10 cellular contexts compared by ENCODE assay signal in the genomic region with DNA sequence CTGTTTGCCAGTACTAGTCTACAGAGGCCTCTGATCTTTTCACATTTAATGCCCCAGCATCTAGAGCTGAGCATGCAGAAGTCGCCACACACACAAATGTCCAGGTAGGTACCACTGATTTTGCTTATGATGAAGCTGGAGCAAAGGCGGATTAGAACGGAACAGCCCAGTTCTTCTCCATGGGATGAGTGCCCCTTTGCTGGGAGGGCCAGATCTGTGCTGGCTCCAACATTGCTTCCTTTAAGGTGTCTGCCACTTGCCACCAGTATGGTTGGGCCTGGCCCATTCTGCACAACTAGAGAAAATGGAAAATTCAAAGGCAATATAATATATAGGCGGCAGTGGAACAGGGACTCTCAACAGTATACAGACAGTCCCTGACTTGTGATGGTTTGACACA. TPM values are rescaled to one million over a fixed set of nuclear protein-coding genes. Genes with fewer than 3 reads are reported as not detected.
DNase-seq lines count a peak whose midpoint lies in the region; ATAC-seq, FAIRE-seq and TF ChIP-seq lines count a peak whose summit lies in the region.
"Had no signal": no experiment of that assay in that cellular context is flagged by ENCODE, and none has a peak within 500 bp of the region (broad histone marks: within the 10 kb centered on the region; RNA-seq: fewer than 3 reads in every experiment).

No MANE protein-coding gene starts in this region.

- no peak overlapping the region for H2BK12ac ChIP-seq in H1 (ENCODE audit: low read depth, low read length)

- H3K18ac ChIP-seq in H1 (ENCODE audit: extremely low read depth, low read length), result no peak overlapping the region

- H2BK120ac ChIP-seq in H1 (replicated peaks; ENCODE audit: low read depth, low read length), result no peak overlapping the region

- H3K79me1 ChIP-seq in H1 (ENCODE audit: low read depth, low read length), result peaks cover 3% of the 10 kb centered on the region

- no peak overlapping the region for H4K91ac ChIP-seq in H1 (replicated peaks; ENCODE audit: insufficient read length, low read length)

- peaks cover 18% of the 10 kb centered on the region for H3K23me2 ChIP-seq in H1 (ENCODE audit: low read depth, low read length)

- H3K56ac ChIP-seq in H1 (replicated peaks; ENCODE audit: insufficient read length, low read depth, low read length), result no peak overlapping the region

- H3K79me2 ChIP-seq in Karpas-422 (ENCODE audit: low read length) (peaks cover 12% of the 10 kb centered on the region), H1 (ENCODE audit: control insufficient read depth in 1 of 2, insufficient read depth in 2 of 2, low read length in 2 of 2) (peaks cover 0 to 10% of the 10 kb centered on the region in 2 experiments; a peak in 2 of 4 replicates)

- H3K14ac ChIP-seq in H1 (ENCODE audit: insufficient read length), result no peak overlapping the region

- no peaks in the 10 kb centered on the region for H3K9me3 Mint-ChIP-seq in CD8-positive, alpha-beta T cell

- peak overlapping the region; percentile 74 for H3K9ac ChIP-seq in Karpas-422 (ENCODE audit: low read length)
- H3K9ac ChIP-seq in H1 (replicated peaks in 1 of 4; ENCODE audit: extremely low read depth in 1 of 4, low read depth in 3 of 4, low read length in 3 of 4), result peak overlapping the region in 1 of 4 experiments; percentile 7; a peak in 1 of 7 replicates
- no peak overlapping the region for H3K9ac ChIP-seq in rectal smooth muscle tissue (ENCODE audit: low read length)

- H4K8ac ChIP-seq in H1 (ENCODE audit: extremely low read depth, insufficient read depth, low read length), result no peak overlapping the region

- H3K27ac ChIP-seq in CD8-positive, alpha-beta T cell (ENCODE audit: low read depth, low read length), result no peak overlapping the region
- H3K27ac ChIP-seq in Karpas-422 (ENCODE audit: low read length) (no peak overlapping the region), H1 (ENCODE audit: low read depth, low read length) (no peak overlapping the region), rectal smooth muscle tissue (ENCODE audit: low read depth, low read length) (peak overlapping the region; percentile 100)

- no peak overlapping the region for H3K23ac ChIP-seq in H1 (ENCODE audit: insufficient read length)

- H3K27me3 ChIP-seq in CD8-positive, alpha-beta T cell (ENCODE audit: insufficient read depth, low read length), result no peaks in the 10 kb centered on the region
- H3K27me3 ChIP-seq in Karpas-422 (ENCODE audit: low read length) (no peaks in the 10 kb centered on the region), H1 (replicated peaks in 1 of 4; ENCODE audit: control insufficient read depth in 3 of 4, extremely low read depth in 1 of 4, insufficient read depth in 3 of 4, low read length in 3 of 4) (peaks cover 0 to 2% (median 0%) of the 10 kb centered on the region in 4 experiments; a peak in 2 of 7 replicates), rectal smooth muscle tissue (ENCODE audit: control insufficient read depth, insufficient read depth, low read length) (no peaks in the 10 kb centered on the region), MG63 (no peaks in the 10 kb centered on the region)

- no peak for DNase-seq in CD8-positive, alpha-beta T cell
- DNase-seq in Karpas-422 (no peak), H1 (ENCODE audit: low read depth in 1 of 2, low spot score in 2 of 2) (no peak), MG63 (no peak), cerebellar nuclear complex (lab: John Stamatoyannopoulos, UW) (no peak), HT-29 (ENCODE audit: low spot score) (no peak)
- DNase-seq: DMS79 treated with DMSO at 0.1 percent for 48 hours, NCI-H510A treated with DMSO at 0.1 percent for 48 hours had no signal

- TF ChIP-seq POLR2A in H1 (IDR thresholded peaks at IDR 0.05; ENCODE audit: control extremely low read depth in 1 of 2, low read depth in 2 of 2, low read length in 2 of 2), result no peak

- H3K4me2 ChIP-seq in Karpas-422 (ENCODE audit: low read depth, low read length, poor library complexity, severe bottlenecking), result peak overlapping the region; percentile 77
- peak overlapping the region in 1 of 2 experiments; percentile 94; a peak in 2 of 4 replicates for H3K4me2 ChIP-seq in H1 (ENCODE audit: insufficient read depth in 1 of 2, low read depth in 2 of 2, low read length in 2 of 2)

- H3K4me3 Mint-ChIP-seq in CD8-positive, alpha-beta T cell, result peak overlapping the region; percentile 83

- intact Hi-C loops in CD8-positive, alpha-beta T cell (cut with DNase I, micrococcal nuclease), result loop anchor here in 1 of 2 experiments (5.0 kb wide), 3 partner anchors 189 to 371 kb away; a partner anchor contains a TSS

- H3K27ac Mint-ChIP-seq in CD8-positive, alpha-beta T cell, result no peak overlapping the region

- H3K36me3 Mint-ChIP-seq in CD8-positive, alpha-beta T cell, result peaks cover 20% of the 10 kb centered on the region

- no peaks in the 10 kb centered on the region for H3K9me3 ChIP-seq in CD8-positive, alpha-beta T cell (ENCODE audit: low read length)
- H3K9me3 ChIP-seq in Karpas-422 (ENCODE audit: low read length) (no peaks in the 10 kb centered on the region), H1 (ENCODE audit: insufficient read depth in 2 of 2, low read depth in 1 of 2, low read length in 1 of 2) (no peaks in the 10 kb centered on the region), MG63 (no peaks in the 10 kb centered on the region)

- no peaks in the 10 kb centered on the region for H3K27me3 Mint-ChIP-seq in CD8-positive, alpha-beta T cell (ENCODE audit: low read depth)

- H2AFZ ChIP-seq in Karpas-422 (ENCODE audit: low read length), result no peak overlapping the region
- H2AFZ ChIP-seq in H1 (ENCODE audit: low read length), result no peak overlapping the region

- CTCF ChIA-PET in CD8-positive, alpha-beta T cell (lab: Charles Lee), result interaction anchor here (0.5 to 4.8 kb wide), 4 partner anchors 12 to 20 kb away, joined by 3 to 35 read pairs (median 11); no protein-coding TSS in a partner anchor
- CTCF ChIA-PET in H1 (lab: Charles Lee; ENCODE audit: partially characterized antibody), result interaction anchor here (1.2 to 8.8 kb wide), 7 partner anchors 9 to 50 kb away, joined by 3 to 80 read pairs (median 9); no protein-coding TSS in a partner anchor

- TF ChIP-seq EP300 in H1 (IDR thresholded peaks at IDR 0.05; ENCODE audit: borderline replicate concordance in 1 of 2, low read depth in 2 of 2, low read length in 2 of 2), result no peak

- H2BK15ac ChIP-seq in H1 (ENCODE audit: low read length), result no peak overlapping the region

- no peak overlapping the region for H2BK5ac ChIP-seq in H1 (ENCODE audit: low read depth, low read length)

- H3K36me3 ChIP-seq in CD8-positive, alpha-beta T cell (ENCODE audit: insufficient read depth, low read length), result no peaks in the 10 kb centered on the region
- H3K36me3 ChIP-seq in Karpas-422 (ENCODE audit: insufficient read depth, low read length) (no peaks in the 10 kb centered on the region), H1 (ENCODE audit: control insufficient read depth in 2 of 4, insufficient read depth in 4 of 4, low read length in 3 of 4) (no peaks in the 10 kb centered on the region), rectal smooth muscle tissue (ENCODE audit: control insufficient read depth, insufficient read depth, low read length) (no peaks in the 10 kb centered on the region), MG63 (no peaks in the 10 kb centered on the region)

- H3K4me3 ChIP-seq in CD8-positive, alpha-beta T cell (ENCODE audit: low read depth, low read length), result no peak overlapping the region
- H3K4me3 ChIP-seq in Karpas-422 (ENCODE audit: low read length) (peak overlapping the region; percentile 68; the same call in 1 of the 2 replicates), H1 (ENCODE audit: extremely low read depth in 1 of 4, insufficient read depth in 2 of 4, low read depth in 3 of 4, low read length in 4 of 4) (peak overlapping the region in 3 of 4 experiments; percentile 68 to 96 (median 72); a peak in 3 of 8 replicates), rectal smooth muscle tissue (ENCODE audit: low read length) (no peak overlapping the region), MG63 (no peak overlapping the region)

- no peak for FAIRE-seq in H1 (lab: Jason Lieb, UNC)

- H2BK20ac ChIP-seq in H1 (ENCODE audit: low read length), result no peak overlapping the region

- peaks cover 20% of the 10 kb centered on the region for H3K4me1 ChIP-seq in CD8-positive, alpha-beta T cell (ENCODE audit: insufficient read depth, low read length)
- peaks cover 30% of the 10 kb centered on the region for H3K4me1 ChIP-seq in Karpas-422 (ENCODE audit: low read length)
- peaks cover 0 to 10% (median 5%) of the 10 kb centered on the region in 4 experiments; a peak in 6 of 7 replicates for H3K4me1 ChIP-seq in H1 (replicated peaks in 1 of 4; ENCODE audit: control insufficient read depth in 3 of 4, insufficient read depth in 4 of 4, low read length in 3 of 4)
- peaks cover 35% of the 10 kb centered on the region for H3K4me1 ChIP-seq in rectal smooth muscle tissue (ENCODE audit: control insufficient read depth, insufficient read depth, low read length)

- no peak for ATAC-seq in CD8-positive, alpha-beta T cell
- no peak for ATAC-seq in HG02973 (IDR thresholded peaks at IDR 0.05; ENCODE audit: unreplicated experiment)

- POLR2A ChIA-PET in CD8-positive, alpha-beta T cell (lab: Charles Lee), result interaction anchor here (4.6 kb wide), 1 partner anchor 11 kb away, joined by 67 read pairs; no protein-coding TSS in a partner anchor
- POLR2A ChIA-PET in H1 (lab: Charles Lee; ENCODE audit: partially characterized antibody), result interaction anchor here (1.9 to 8.8 kb wide), 2 partner anchors 13 to 17 kb away, joined by 7 to 193 read pairs; no protein-coding TSS in a partner anchor

- 89% methylated on average over 4 of the region's 4 CpGs; no CpG with 5 or more reads in 1 of the 2 experiments for WGBS in H1 (ENCODE audit: extremely low coverage in 1 of 2, insufficient coverage in 1 of 2, insufficient read length in 1 of 2, insufficient replicate concordance in 2 of 2, low coverage in 1 of 2, low lambda C conversion rate in 2 of 2, missing lambda C conversion rate in 1 of 2), 2 experiments

- no peak overlapping the region for H4K5ac ChIP-seq in H1 (ENCODE audit: insufficient read length, low read depth, low read length)

- peaks cover 8% of the 10 kb centered on the region for H4K20me1 ChIP-seq in Karpas-422 (ENCODE audit: insufficient read depth, low read depth, low read length)
- peaks cover 0 to 5% of the 10 kb centered on the region in 2 experiments for H4K20me1 ChIP-seq in H1 (replicated peaks in 1 of 2; ENCODE audit: control insufficient read depth in 1 of 2, insufficient read depth in 2 of 2, low read length in 2 of 2)

- no peak overlapping the region for H3K4ac ChIP-seq in H1 (replicated peaks; ENCODE audit: insufficient read length, low read depth, low read length)

- no peak for TF ChIP-seq RAD21 in H1 (IDR thresholded peaks at IDR 0.05 in 1 of 2, conservative IDR thresholded peaks at IDR 0.05 in 1 of 2; ENCODE audit: low read depth in 2 of 2, low read length in 2 of 2)

- no peak for TF ChIP-seq CTCF in CD8-positive, alpha-beta T cell (IDR thresholded peaks at IDR 0.05)
- no peak for TF ChIP-seq CTCF in H1 (IDR thresholded peaks at IDR 0.05; ENCODE audit: control extremely low read depth in 1 of 3, insufficient read depth in 1 of 3, low read depth in 1 of 3, low read length in 3 of 3)

- H3K9me2 ChIP-seq in Karpas-422 (replicated peaks; ENCODE audit: insufficient read depth, low read length), result no peaks in the 10 kb centered on the region

- peaks cover 26% of the 10 kb centered on the region for H3K4me1 Mint-ChIP-seq in CD8-positive, alpha-beta T cell (ENCODE audit: low read depth)

- H2AK5ac ChIP-seq in H1 (ENCODE audit: low read depth, low read length), result no peak overlapping the region

RNA-seq across cellular contexts. Expression of a gene that starts 2.2 kb away (rescaled TPM):
- total RNA-seq in CD8-positive, alpha-beta T cell, result 100 to 1,000 TPM; 105 to 114 TPM
- total RNA-seq in Karpas-422 (2014; rRNA removed; shearing (Covaris generic); ENCODE audit: low replicate concordance), result 6.3 and 18.8 TPM in 2 replicates
- total RNA-seq in H1 (2021; fragmentation: NEBNext Ultra II Directional; extraction: Animal tissue kit (Norgen Biotek cat#: 25700)), result 16.3 and 17.3 TPM in 2 replicates
- 5.0 and 9.0 TPM in 2 replicates for polyA plus RNA-seq in H1 (2011; rRNA removed)
- 6.1 TPM for polyA plus RNA-seq in H1 (2011; cell fraction: cytosol; rRNA removed)
- 12.8 TPM for polyA plus RNA-seq in H1 (2011; cell fraction: nucleus; rRNA removed)
- polyA plus RNA-seq in H1 (2012, experiment 1 of 2), result 10.9 to 15.7 TPM (median 13.9 TPM) in 4 replicates
- 7.1 TPM for polyA plus RNA-seq in H1 (2012, experiment 2 of 2)
- polyA plus RNA-seq in H1 (2013, experiment 1 of 2), result 12.5 TPM
- polyA plus RNA-seq in H1 (2013, experiment 2 of 2), result 10.8 TPM
- polyA minus RNA-seq in H1 (2011; rRNA and poly(A)+ RNA removed), result 3.2 and 4.2 TPM in 2 replicates
- polyA minus RNA-seq in H1 (2011; cell fraction: cytosol; rRNA and poly(A)+ RNA removed), result 8.7 TPM
- 6.2 TPM for polyA minus RNA-seq in H1 (2011; cell fraction: nucleus; rRNA and poly(A)+ RNA removed)
- 0.07 and 1.4 TPM in 2 replicates for total RNA-seq in MG63 (2014; rRNA removed; shearing (Covaris generic); ENCODE audit: low replicate concordance)
- 32.9 and 49.6 TPM in 2 replicates for total RNA-seq in HT-29 (2014; rRNA removed; shearing (Covaris generic))

Comparison
In these comparisons a context has a peak if more than half of its experiments do, and no peak if none do; other contexts are left out.
1. H3K4me3 ChIP-seq: peak in Karpas-422 (single experiment) and H1 (3 of 4); none in CD8-positive, alpha-beta T cell (single experiment), rectal smooth muscle tissue (single experiment) and MG63 (single experiment).